In the genomic region with DNA sequence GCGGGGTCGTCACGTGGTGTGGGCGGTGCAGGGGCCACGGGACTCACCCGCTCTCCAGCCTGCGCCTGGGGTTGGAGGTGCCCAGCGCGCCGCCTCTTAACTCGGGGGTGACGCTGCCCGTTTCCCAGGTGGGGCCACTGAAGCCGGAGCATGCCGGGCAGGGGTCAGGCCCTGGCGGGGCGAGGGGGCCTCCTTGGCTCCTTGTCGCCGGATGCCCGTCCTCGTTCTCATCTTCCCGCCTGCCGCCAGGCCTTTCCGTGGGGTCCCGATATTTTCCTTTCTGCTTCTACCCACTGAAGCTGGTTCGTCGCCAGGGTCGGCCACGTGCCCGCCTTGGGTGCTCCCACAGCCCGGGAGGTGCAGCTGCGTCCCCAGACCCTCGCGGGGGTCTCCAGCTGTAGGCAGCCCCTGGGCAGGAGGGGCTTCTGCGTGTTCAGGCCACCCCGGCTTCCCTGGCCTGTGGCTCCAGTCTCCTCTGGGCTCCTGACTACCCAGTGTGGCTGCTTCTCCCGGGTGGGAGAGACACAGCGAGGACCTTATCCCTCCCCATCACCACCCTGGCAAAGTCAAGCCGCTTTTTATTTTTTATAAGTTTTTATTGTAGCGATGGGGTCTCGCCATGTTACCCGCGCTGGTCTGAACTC, we compare ENCODE assay signal across 8 cellular contexts. TPM values are rescaled to one million over a fixed set of nuclear protein-coding genes. Genes with fewer than 3 reads are reported as not detected.
DNase-seq lines count a peak whose midpoint lies in the region; TF ChIP-seq lines count a peak whose summit lies in the region.

No MANE protein-coding gene starts in this region.

- H3K27ac ChIP-seq in CD4-positive, alpha-beta memory T cell (ENCODE audit: low read depth, low read length) = peak overlapping the region; percentile 93
- H3K27ac ChIP-seq in OCI-LY3 (ENCODE audit: low read length) = peak overlapping the region; percentile 91
- H3K27ac ChIP-seq in endodermal cell (ENCODE audit: low read depth, low read length) = peak overlapping the region; percentile 63
- H3K27ac ChIP-seq in neuronal stem cell (replicated peaks; ENCODE audit: low read length) = peak overlapping the region; percentile 77

- H3K18ac ChIP-seq in neuronal stem cell (ENCODE audit: low read length) = peak overlapping the region; percentile 94

- H3K27me3 ChIP-seq in CD4-positive, alpha-beta memory T cell (ENCODE audit: insufficient read depth, low read length) = no peaks in the 10 kb centered on the region
- H3K27me3 ChIP-seq in OCI-LY3 (ENCODE audit: low read depth, low read length) (no peaks in the 10 kb centered on the region), endodermal cell (ENCODE audit: control insufficient read depth, insufficient read depth, low read length, poor library complexity, severe bottlenecking) (no peaks in the 10 kb centered on the region), neuronal stem cell (ENCODE audit: control insufficient read depth in 3 of 3, insufficient read depth in 3 of 3, low read depth in 1 of 3, low read length in 3 of 3) (no peaks in the 10 kb centered on the region)

- peak overlapping the region; percentile 99 for H3K23ac ChIP-seq in neuronal stem cell (ENCODE audit: low read depth, low read length, poor library complexity)

- no peak overlapping the region for H4K91ac ChIP-seq in neuronal stem cell (ENCODE audit: low read depth, low read length, poor library complexity)

- peak overlapping the region; percentile 95 to 98 (median 96) for H3K27ac Mint-ChIP-seq in CD4-positive, alpha-beta memory T cell
- H3K27ac Mint-ChIP-seq in endodermal cell = peak overlapping the region; percentile 88

- peak overlapping the region; percentile 42 to 87 for H3K4me3 ChIP-seq in CD4-positive, alpha-beta memory T cell (ENCODE audit: low read length in 2 of 2)
- H3K4me3 ChIP-seq in OCI-LY3 (ENCODE audit: low read length) = peak overlapping the region; percentile 82
- peak overlapping the region; percentile 87 for H3K4me3 ChIP-seq in endodermal cell (ENCODE audit: low read length)
- peak overlapping the region; percentile 77 to 84 for H3K4me3 ChIP-seq in neuronal stem cell (ENCODE audit: low read length in 2 of 2)

- H3K36me3 Mint-ChIP-seq in CD4-positive, alpha-beta memory T cell = peaks cover 29 to 55% of the 10 kb centered on the region in 2 donors
- peaks cover 54% of the 10 kb centered on the region for H3K36me3 Mint-ChIP-seq in endodermal cell (ENCODE audit: low read depth)

- peak overlapping the region; percentile 98 for H2BK15ac ChIP-seq in neuronal stem cell (ENCODE audit: low read length)

- H3K4ac ChIP-seq in neuronal stem cell (ENCODE audit: low read length) = peak overlapping the region; percentile 97

- peak overlapping the region; percentile 72 for H4K8ac ChIP-seq in neuronal stem cell (ENCODE audit: low read depth, low read length)

- POLR2A ChIA-PET in CD4-positive, alpha-beta memory T cell (lab: Charles Lee; ENCODE audit: partially characterized antibody) = interaction anchor here (1.2 to 5.7 kb wide), 7 partner anchors 9 to 377 kb away, joined by 4 to 74 read pairs (median 6); no protein-coding TSS in a partner anchor

- H3K9me3 ChIP-seq in CD4-positive, alpha-beta memory T cell (ENCODE audit: control insufficient read depth in 1 of 2, low read length in 2 of 2) = no peaks in the 10 kb centered on the region
- H3K9me3 ChIP-seq in OCI-LY3 (ENCODE audit: insufficient read depth, low read length) = no peaks in the 10 kb centered on the region
- H3K9me3 ChIP-seq in endodermal cell (ENCODE audit: control insufficient read depth, low read length) = no peaks in the 10 kb centered on the region
- H3K9me3 ChIP-seq in neuronal stem cell (replicated peaks in 1 of 2; ENCODE audit: control insufficient read depth in 2 of 2, insufficient read depth in 1 of 2, low read depth in 1 of 2, low read length in 2 of 2) = no peaks in the 10 kb centered on the region

- H3K79me2 ChIP-seq in OCI-LY3 (ENCODE audit: low read length) = peaks cover 50% of the 10 kb centered on the region

- DNase-seq in CD4-positive, alpha-beta memory T cell = no peak
- DNase-seq in endodermal cell = no peak
- DNase-seq in neuronal stem cell (ENCODE audit: low spot score) = no peak
- DNase-seq in cerebellar nuclear complex (lab: John Stamatoyannopoulos, UW) = no peak
- no peak for DNase-seq in iPS-NIHi11 (ENCODE audit: low spot score)
- no peak for DNase-seq in COLO668 (lab: John Stamatoyannopoulos, UW; ENCODE audit: unreplicated experiment)
- no peak for DNase-seq in stimulated activated naive CD4-positive, alpha-beta T cell (lab: John Stamatoyannopoulos, UW)

- H2BK120ac ChIP-seq in neuronal stem cell (ENCODE audit: low read depth, low read length) = no peak overlapping the region

- peak overlapping the region; percentile 87 to 93 (median 90) for H3K4me3 Mint-ChIP-seq in CD4-positive, alpha-beta memory T cell
- peak overlapping the region; percentile 60 for H3K4me3 Mint-ChIP-seq in endodermal cell

- H2AK5ac ChIP-seq in neuronal stem cell (ENCODE audit: low read depth, low read length) = peak overlapping the region; percentile 98

- H2BK5ac ChIP-seq in neuronal stem cell (ENCODE audit: low read length) = peak overlapping the region; percentile 91

- peaks cover 47% of the 10 kb centered on the region for H3K36me3 ChIP-seq in CD4-positive, alpha-beta memory T cell (ENCODE audit: insufficient read depth, low read length)
- H3K36me3 ChIP-seq in OCI-LY3 (replicated peaks; ENCODE audit: low read depth, low read length) (peaks cover 53% of the 10 kb centered on the region), endodermal cell (ENCODE audit: control insufficient read depth, insufficient read depth, low read length) (peaks cover 51% of the 10 kb centered on the region), neuronal stem cell (replicated peaks in 1 of 2; ENCODE audit: control insufficient read depth in 2 of 2, insufficient read depth in 2 of 2, low read length in 2 of 2) (peaks cover 48 to 65% of the 10 kb centered on the region in 2 donors)

- H3K14ac ChIP-seq in neuronal stem cell (ENCODE audit: low read length) = peak overlapping the region; percentile 84

- H3K9ac ChIP-seq in OCI-LY3 (ENCODE audit: low read length) (peak overlapping the region; percentile 75), endodermal cell (ENCODE audit: extremely low read depth, low read length, poor library complexity, severe bottlenecking) (peak overlapping the region; percentile 69), neuronal stem cell (ENCODE audit: low read depth, low read length, poor library complexity) (peak overlapping the region; percentile 94)

- no peak for TF ChIP-seq CTCF in OCI-LY3 (IDR thresholded peaks at IDR 0.05; ENCODE audit: low read depth, low read length)
- TF ChIP-seq CTCF in endodermal cell (conservative IDR thresholded peaks at IDR 0.05) = no peak

- H2BK12ac ChIP-seq in neuronal stem cell (ENCODE audit: low read length) = peak overlapping the region; percentile 93

- H3K27me3 Mint-ChIP-seq in CD4-positive, alpha-beta memory T cell = no peaks in the 10 kb centered on the region
- H3K27me3 Mint-ChIP-seq in endodermal cell (ENCODE audit: insufficient read depth) = no peaks in the 10 kb centered on the region

- intact Hi-C loops in CD4-positive, alpha-beta memory T cell (cut with micrococcal nuclease) = loop anchor here (1.0 to 5.0 kb wide), 5 partner anchors 81 to 214 kb away; a partner anchor contains a TSS

- H3K4me1 Mint-ChIP-seq in CD4-positive, alpha-beta memory T cell = peaks cover 25 to 61% (median 37%) of the 10 kb centered on the region in 4 donors
- peaks cover 18% of the 10 kb centered on the region for H3K4me1 Mint-ChIP-seq in endodermal cell

- peaks cover 15% of the 10 kb centered on the region for H3K79me1 ChIP-seq in neuronal stem cell (ENCODE audit: low read depth, low read length)

- H3K4me2 ChIP-seq in OCI-LY3 (ENCODE audit: low read length) (peak overlapping the region; percentile 82), neuronal stem cell (ENCODE audit: insufficient read depth, low read length, poor library complexity, severe bottlenecking) (peak overlapping the region; percentile 85)

- peaks cover 6% of the 10 kb centered on the region for H4K20me1 ChIP-seq in OCI-LY3 (ENCODE audit: insufficient read depth, low read length)

- CTCF ChIA-PET in CD4-positive, alpha-beta memory T cell (lab: Charles Lee; ENCODE audit: partially characterized antibody) = interaction anchor here (1.4 kb wide), 1 partner anchor 32 kb away, joined by 8 read pairs; no protein-coding TSS in a partner anchor

- WGBS in endodermal cell (ENCODE audit: insufficient coverage in 1 of 2, insufficient read length in 1 of 2), 2 experiments = 19 to 28% methylated on average over 25 to 43 of the region's 43 CpGs
- WGBS in neuronal stem cell (ENCODE audit: extremely low coverage in 2 of 2, insufficient read length in 2 of 2, insufficient replicate concordance in 1 of 2), 2 donors = no CpG with 5 or more reads among the region's 43 CpGs

- no peak overlapping the region for H2AFZ ChIP-seq in OCI-LY3 (ENCODE audit: low read depth, low read length)
- peak overlapping the region; percentile 87 for H2AFZ ChIP-seq in neuronal stem cell (ENCODE audit: low read length)

- peaks cover 55% of the 10 kb centered on the region for H3K4me1 ChIP-seq in CD4-positive, alpha-beta memory T cell (ENCODE audit: insufficient read depth, low read length)
- H3K4me1 ChIP-seq in OCI-LY3 (ENCODE audit: low read length) (peaks cover 17% of the 10 kb centered on the region), endodermal cell (ENCODE audit: control insufficient read depth, insufficient read depth, low read length) (peaks cover 13% of the 10 kb centered on the region), neuronal stem cell (ENCODE audit: control insufficient read depth in 2 of 2, insufficient read depth in 1 of 2, low read depth in 1 of 2, low read length in 2 of 2) (peaks cover 15 to 16% of the 10 kb centered on the region in 2 donors)

- peaks cover 0 to 13% (median 0%) of the 10 kb centered on the region in 8 donors for H3K9me3 Mint-ChIP-seq in CD4-positive, alpha-beta memory T cell
- H3K9me3 Mint-ChIP-seq in endodermal cell = no peaks in the 10 kb centered on the region

RNA-seq across cellular contexts. Expression of a gene that starts 0.8 kb away (rescaled TPM):
- total RNA-seq in CD4-positive, alpha-beta memory T cell = 10 to 100 TPM; 50.5 to 54.2 TPM
- polyA plus RNA-seq in CD4-positive, alpha-beta memory T cell = 100 to 1,000 TPM in 1 of 2 donors, 10 to 100 TPM in 1; 57.2 to 114 TPM
- total RNA-seq in endodermal cell = 10 to 100 TPM; 45.1 to 46.0 TPM
- polyA plus RNA-seq in endodermal cell (2013, experiment 1 of 2) = 18.2 TPM
- 19.0 TPM for polyA plus RNA-seq in endodermal cell (2013, experiment 2 of 2)
- polyA plus RNA-seq in neuronal stem cell (2013, experiment 1 of 2) = 23.8 TPM
- polyA plus RNA-seq in neuronal stem cell (2013, experiment 2 of 2) = 24.1 TPM

RNA-seq across cellular contexts. Expression of a gene that starts 7.0 kb away (rescaled TPM):
- 100 to 1,000 TPM; 574 to 638 TPM for total RNA-seq in CD4-positive, alpha-beta memory T cell
- 100 to 1,000 TPM; 160 to 257 TPM for polyA plus RNA-seq in CD4-positive, alpha-beta memory T cell
- total RNA-seq in endodermal cell = 100 to 1,000 TPM; 282 to 301 TPM
- polyA plus RNA-seq in endodermal cell (2013, experiment 1 of 2) = 403 TPM
- 310 TPM for polyA plus RNA-seq in endodermal cell (2013, experiment 2 of 2)
- 218 TPM for polyA plus RNA-seq in neuronal stem cell (2013, experiment 1 of 2)
- polyA plus RNA-seq in neuronal stem cell (2013, experiment 2 of 2) = 217 TPM

RNA-seq across cellular contexts. Expression of a gene that starts 9.6 kb away (rescaled TPM):
- total RNA-seq in CD4-positive, alpha-beta memory T cell = not detected
- not detected for polyA plus RNA-seq in CD4-positive, alpha-beta memory T cell
- total RNA-seq in endodermal cell = 10 to 100 TPM; 28.6 to 30.7 TPM
- polyA plus RNA-seq in endodermal cell (2013, experiment 1 of 2) = 36.1 TPM
- polyA plus RNA-seq in endodermal cell (2013, experiment 2 of 2) = 33.9 TPM
- polyA plus RNA-seq in neuronal stem cell (2013, experiment 1 of 2) = 41.4 TPM
- 40.6 TPM for polyA plus RNA-seq in neuronal stem cell (2013, experiment 2 of 2)

RNA-seq across cellular contexts. Expression of a gene that starts 27.7 kb away (rescaled TPM):
- total RNA-seq in CD4-positive, alpha-beta memory T cell = 10 to 100 TPM; 30.3 to 34.0 TPM
- polyA plus RNA-seq in CD4-positive, alpha-beta memory T cell = 1 to 10 TPM in 1 of 2 donors, under 1 TPM in 1; 0.75 to 6.1 TPM
- 100 to 1,000 TPM; 183 to 185 TPM for total RNA-seq in endodermal cell
- polyA plus RNA-seq in endodermal cell (2013, experiment 1 of 2) = 126 TPM
- polyA plus RNA-seq in endodermal cell (2013, experiment 2 of 2) = 115 TPM
- 98.3 TPM for polyA plus RNA-seq in neuronal stem cell (2013, experiment 1 of 2)
- polyA plus RNA-seq in neuronal stem cell (2013, experiment 2 of 2) = 99.9 TPM

RNA-seq across cellular contexts. Expression of a gene that starts 34.5 kb away (rescaled TPM):
- 100 to 1,000 TPM; 105 to 108 TPM for total RNA-seq in CD4-positive, alpha-beta memory T cell
- 100 to 1,000 TPM; 133 to 243 TPM for polyA plus RNA-seq in CD4-positive, alpha-beta memory T cell
- total RNA-seq in endodermal cell = 100 to 1,000 TPM; 144 to 159 TPM
- 108 TPM for polyA plus RNA-seq in endodermal cell (2013, experiment 1 of 2)
- polyA plus RNA-seq in endodermal cell (2013, experiment 2 of 2) = 96.0 TPM
- 106 TPM for polyA plus RNA-seq in neuronal stem cell (2013, experiment 1 of 2)
- polyA plus RNA-seq in neuronal stem cell (2013, experiment 2 of 2) = 101 TPM

Comparison
In these comparisons a context has a peak if more than half of its experiments do, and no peak if none do; other contexts are left out.
1. RNA of a gene that starts 9.6 kb away (total RNA-seq): 28.6 to 30.7 TPM in endodermal cell; not detected in CD4-positive, alpha-beta memory T cell; every median in the first group is over 10 times any median in the second.
2. Peak in every context shown above with its lines, with median percentiles within 50 percentile points of each other: H3K27ac ChIP-seq, H3K4me3 ChIP-seq and H3K9ac ChIP-seq.